In the genomic region with DNA sequence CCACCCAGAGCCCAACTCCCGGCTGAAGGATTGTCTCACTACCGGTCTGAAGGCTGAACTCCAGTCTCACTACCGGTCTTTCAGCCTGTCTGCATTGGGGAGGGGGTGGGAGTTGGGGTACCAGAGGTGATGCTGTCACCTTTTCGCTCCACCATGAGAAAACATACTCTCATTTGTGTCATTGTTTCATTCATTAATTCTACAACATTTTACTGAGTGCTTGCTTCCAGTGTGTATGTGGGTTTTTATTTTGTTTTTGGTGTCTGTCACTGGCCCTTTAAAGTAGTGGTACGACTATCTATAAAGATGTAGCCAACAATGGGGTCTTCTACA, we compare ENCODE assay signal across 8 cellular contexts. TPM values are rescaled to one million over a fixed set of nuclear protein-coding genes. Genes with fewer than 3 reads are reported as not detected.
DNase-seq lines count a peak whose midpoint lies in the region; ATAC-seq, FAIRE-seq and TF ChIP-seq lines count a peak whose summit lies in the region.

No MANE protein-coding gene starts in this region.

- H3K27ac Mint-ChIP-seq in activated T-cell treated with anti-CD3 and anti-CD28 coated beads, Interleukin-2, amount 50 U/mL, for 72 hours = peak overlapping the region; percentile 51

- intact Hi-C loops in lower lobe of right lung (cut with DNase I) = no loop called here

- H3K27me3 ChIP-seq in lower lobe of right lung (ENCODE audit: low read depth) (no peaks in the 10 kb centered on the region), tibial nerve (no peaks in the 10 kb centered on the region), small intestine (ENCODE audit: control insufficient read depth in 2 of 2, insufficient read depth in 2 of 2, low read length in 2 of 2) (no peaks in the 10 kb centered on the region)

- in situ Hi-C loops in astrocyte of the cerebellum (cut with HindIII; ENCODE audit: low sequenced_read_pairs) = no loop called here

- H3K4me3 Mint-ChIP-seq in activated T-cell treated with anti-CD3 and anti-CD28 coated beads, Interleukin-2, amount 50 U/mL, for 72 hours = peak overlapping the region; percentile 91 to 98

- no peaks in the 10 kb centered on the region for H3K9me3 ChIP-seq in lower lobe of right lung
- H3K9me3 ChIP-seq in tibial nerve = no peaks in the 10 kb centered on the region
- no peaks in the 10 kb centered on the region for H3K9me3 ChIP-seq in small intestine (ENCODE audit: control insufficient read depth, low read depth)

- H3K27ac ChIP-seq in lower lobe of right lung = peak overlapping the region; percentile 69
- peak overlapping the region; percentile 83 to 96 (median 84) for H3K27ac ChIP-seq in tibial nerve
- H3K27ac ChIP-seq in small intestine (ENCODE audit: low read depth in 1 of 2, low read length in 1 of 2) = peak overlapping the region in 1 of 2 donors; percentile 52

- peaks cover 63% of the 10 kb centered on the region for H3K4me1 Mint-ChIP-seq in activated T-cell treated with anti-CD3 and anti-CD28 coated beads, Interleukin-2, amount 50 U/mL, for 72 hours (ENCODE audit: low read depth)

- H3K36me3 ChIP-seq in lower lobe of right lung (peaks cover 37% of the 10 kb centered on the region), tibial nerve (peaks cover 0 to 43% (median 7%) of the 10 kb centered on the region in 3 donors), small intestine (ENCODE audit: control insufficient read depth in 2 of 2, insufficient read depth in 2 of 2, low read length in 2 of 2) (peaks cover 3 to 9% of the 10 kb centered on the region in 2 donors)

- H3K36me3 Mint-ChIP-seq in activated T-cell treated with anti-CD3 and anti-CD28 coated beads, Interleukin-2, amount 50 U/mL, for 72 hours (ENCODE audit: insufficient read depth in 2 of 2) = peaks cover 15 to 32% of the 10 kb centered on the region in 2 donors

- no peak for TF ChIP-seq POLR2A in tibial nerve (IDR thresholded peaks at IDR 0.05)

- TF ChIP-seq CTCF in astrocyte of the cerebellum (IDR thresholded peaks at IDR 0.05; ENCODE audit: low read depth, low read length, missing control alignments) (no peak), lower lobe of right lung (IDR thresholded peaks at IDR 0.05) (no peak), tibial nerve (IDR thresholded peaks at IDR 0.05) (no peak)

- no peak for ATAC-seq in activated T-cell treated with anti-CD3 and anti-CD28 coated beads, Interleukin-2, amount 50 U/mL, for 72 hours (replicated peaks in 1 of 2)
- ATAC-seq in lower lobe of right lung (no peak), GM21381 (IDR thresholded peaks at IDR 0.05; ENCODE audit: unreplicated experiment) (no peak)

- no peak for FAIRE-seq in small intestine (lab: Jason Lieb, UNC)

- H3K4me3 ChIP-seq in astrocyte of the cerebellum (ENCODE audit: low read depth, low read length) = peak overlapping the region; percentile 95
- H3K4me3 ChIP-seq in lower lobe of right lung = peak overlapping the region; percentile 84
- peak overlapping the region in 3 of 4 donors; percentile 18 to 89 (median 85) for H3K4me3 ChIP-seq in tibial nerve
- peak overlapping the region in 1 of 2 donors; percentile 49 for H3K4me3 ChIP-seq in small intestine (ENCODE audit: low read depth in 1 of 2, low read length in 2 of 2)

- no peak for DNase-seq in activated T-cell treated with anti-CD3 and anti-CD28 coated beads, Interleukin-2, amount 50 U/mL, for 72 hours
- DNase-seq in activated T-cell treated with anti-CD3 and anti-CD28 coated beads, Interleukin-2, amount 50 U/mL, for 1 hour = no peak
- DNase-seq in astrocyte of the cerebellum (ENCODE audit: low read depth) (no peak), lower lobe of right lung (no peak), tibial nerve (ENCODE audit: low spot score in 2 of 2) (no peak), hypothalamus (lab: John Stamatoyannopoulos, UW) (no peak), small intestine (no peak)

- H3K27me3 Mint-ChIP-seq in activated T-cell treated with anti-CD3 and anti-CD28 coated beads, Interleukin-2, amount 50 U/mL, for 72 hours (ENCODE audit: low read depth) = no peaks in the 10 kb centered on the region

- 1 to 3% methylated on average over 5 of the region's 5 CpGs for WGBS in tibial nerve, 2 donors
- 0 to 3% (median 1%) methylated on average over 5 of the region's 5 CpGs for whole genome bisulfite sequencing in small intestine, 3 donors

- no peak for TF ChIP-seq EP300 in tibial nerve (IDR thresholded peaks at IDR 0.05)

- H3K4me1 ChIP-seq in lower lobe of right lung (peaks cover 51% of the 10 kb centered on the region), tibial nerve (peaks cover 0 to 52% (median 20%) of the 10 kb centered on the region in 4 donors), small intestine (ENCODE audit: control insufficient read depth in 2 of 2, insufficient read depth in 1 of 2, low read depth in 1 of 2, low read length in 1 of 2) (peaks cover 2% of the 10 kb centered on the region in 2 donors)

- H3K9me3 Mint-ChIP-seq in activated T-cell treated with anti-CD3 and anti-CD28 coated beads, Interleukin-2, amount 50 U/mL, for 72 hours = no peaks in the 10 kb centered on the region

RNA-seq across cellular contexts. Expression of a gene that starts 0.5 kb away (rescaled TPM):
- total RNA-seq in activated T-cell treated with anti-CD3 and anti-CD28 coated beads, Interleukin-2, amount 50 U/mL, for 72 hours = 100 to 1,000 TPM; 150 to 154 TPM
- total RNA-seq in lower lobe of right lung (68.4 TPM), tibial nerve (100 to 1,000 TPM in 2 of 4 donors, 10 to 100 TPM in 2; 79.1 to 156 (median 99.0) TPM)
- polyA plus RNA-seq in small intestine = 10 to 100 TPM; 13.2 to 98.8 (median 41.6) TPM

RNA-seq across cellular contexts. Expression of a gene that starts 2.3 kb away (rescaled TPM):
- 10 to 100 TPM; 30.2 to 32.9 TPM for total RNA-seq in activated T-cell treated with anti-CD3 and anti-CD28 coated beads, Interleukin-2, amount 50 U/mL, for 72 hours
- 20.0 TPM for total RNA-seq in lower lobe of right lung
- 10 to 100 TPM in 2 of 4 donors, 1 to 10 TPM in 2; 4.2 to 19.8 (median 10.4) TPM for total RNA-seq in tibial nerve
- 10 to 100 TPM in 1 of 3 donors, 1 to 10 TPM in 2; 8.4 to 13.8 (median 8.9) TPM for polyA plus RNA-seq in small intestine

RNA-seq across cellular contexts. Expression of a gene that starts 7.8 kb away (rescaled TPM):
- total RNA-seq in activated T-cell treated with anti-CD3 and anti-CD28 coated beads, Interleukin-2, amount 50 U/mL, for 72 hours = 10 to 100 TPM; 18.2 to 19.6 TPM
- total RNA-seq in lower lobe of right lung = 41.1 TPM
- total RNA-seq in tibial nerve = 100 to 1,000 TPM in 1 of 4 donors, 10 to 100 TPM in 3; 47.1 to 115 (median 80.1) TPM
- 10 to 100 TPM; 13.2 to 33.7 (median 15.4) TPM for polyA plus RNA-seq in small intestine

RNA-seq across cellular contexts. Expression of a gene that starts 14.1 kb away (rescaled TPM):
- 10 to 100 TPM; 21.7 to 26.9 TPM for total RNA-seq in activated T-cell treated with anti-CD3 and anti-CD28 coated beads, Interleukin-2, amount 50 U/mL, for 72 hours
- total RNA-seq in lower lobe of right lung = 5.7 TPM
- 1 to 10 TPM; 1.1 to 5.7 (median 2.5) TPM for total RNA-seq in tibial nerve
- 1 to 10 TPM in 2 of 3 donors, under 1 TPM in 1; 0.67 to 1.8 (median 1.1) TPM for polyA plus RNA-seq in small intestine

RNA-seq across cellular contexts. Expression of a gene that starts 14.2 kb away (rescaled TPM):
- 10 to 100 TPM; 11.1 to 14.7 TPM for total RNA-seq in activated T-cell treated with anti-CD3 and anti-CD28 coated beads, Interleukin-2, amount 50 U/mL, for 72 hours
- total RNA-seq in lower lobe of right lung (1.1 TPM), tibial nerve (1 to 10 TPM in 1 of 4 donors, not detected in 3; 3.0 TPM)
- polyA plus RNA-seq in small intestine = 1 to 10 TPM in 2 of 3 donors, under 1 TPM in 1; 0.27 to 1.4 (median 1.1) TPM
